In genomic region chr3:4986611-4987373, GRCh38 we compare ENCODE assay signal across 1 cellular context.
A peak's percentile ranks its signal among the peaks of the same experiment; 100 is the strongest.
TF ChIP-seq lines count a peak whose summit lies in the region.

No MANE protein-coding gene starts in this region.

TF ChIP-seq in HepG2, 621 proteins besides CTCF, POLR2A, EP300 and RAD21 (continued from another document):
- TF ChIP-seq ZNF704 (CRISPR knock-in tag; IDR thresholded peaks at IDR 0.05; ENCODE audit: borderline replicate concordance) (no peak), NR1H2 (CRISPR knock-in tag; IDR thresholded peaks at IDR 0.05; ENCODE audit: borderline replicate concordance, low read depth) (no peak), SAP130 (CRISPR knock-in tag; IDR thresholded peaks at IDR 0.05; ENCODE audit: low read depth) (peak; percentile 99), RORA (CRISPR knock-in tag; IDR thresholded peaks at IDR 0.05) (no peak), PBX3 (CRISPR knock-in tag; IDR thresholded peaks at IDR 0.05; ENCODE audit: borderline replicate concordance) (no peak), ZNF572 (CRISPR knock-in tag; IDR thresholded peaks at IDR 0.05) (peak; percentile 98), ZNF513 (CRISPR knock-in tag; conservative IDR thresholded peaks at IDR 0.05) (peak; percentile 66; the same call in 1 of the 2 replicates), ARID5B (CRISPR knock-in tag; IDR thresholded peaks at IDR 0.05) (peak; percentile 100), ZNF468 (CRISPR knock-in tag; IDR thresholded peaks at IDR 0.05) (no peak), MXD1 (CRISPR knock-in tag; IDR thresholded peaks at IDR 0.05) (peak; percentile 75), ZBTB1 (CRISPR knock-in tag; IDR thresholded peaks at IDR 0.05; ENCODE audit: borderline replicate concordance) (no peak), NCOA5 (CRISPR knock-in tag; IDR thresholded peaks at IDR 0.05) (peak; percentile 70; the same call in 1 of the 2 replicates), ZNF574 (CRISPR knock-in tag; IDR thresholded peaks at IDR 0.05) (peak; percentile 93), TBL1XR1 (IDR thresholded peaks at IDR 0.05; ENCODE audit: borderline replicate concordance, low read length, partially characterized antibody) (peak; percentile 99), XBP1 (CRISPR knock-in tag; IDR thresholded peaks at IDR 0.05) (peak; percentile 79; the same call in 1 of the 2 replicates), TEAD2 (CRISPR knock-in tag; IDR thresholded peaks at IDR 0.05) (no peak), HINFP (CRISPR knock-in tag; IDR thresholded peaks at IDR 0.05; ENCODE audit: low read depth) (peak; percentile 79; the same call in 1 of the 2 replicates), ZHX1 (CRISPR knock-in tag; IDR thresholded peaks at IDR 0.05; ENCODE audit: low read depth) (peak; percentile 93), CENPX (CRISPR knock-in tag; IDR thresholded peaks at IDR 0.05) (no peak), ZNF883 (CRISPR knock-in tag; IDR thresholded peaks at IDR 0.05; ENCODE audit: not compliant biosample characterization) (peak; percentile 95), MEF2D (CRISPR knock-in tag; IDR thresholded peaks at IDR 0.05) (peak; percentile 100), ZNF142 (CRISPR knock-in tag; IDR thresholded peaks at IDR 0.05) (peak; percentile 78; the same call in 1 of the 2 replicates), FOXC1 (CRISPR knock-in tag; IDR thresholded peaks at IDR 0.05; ENCODE audit: borderline replicate concordance) (peak; percentile 97; the same call in 1 of the 2 replicates)
